1 cellular context compared by ENCODE assay signal in the genomic region with DNA sequence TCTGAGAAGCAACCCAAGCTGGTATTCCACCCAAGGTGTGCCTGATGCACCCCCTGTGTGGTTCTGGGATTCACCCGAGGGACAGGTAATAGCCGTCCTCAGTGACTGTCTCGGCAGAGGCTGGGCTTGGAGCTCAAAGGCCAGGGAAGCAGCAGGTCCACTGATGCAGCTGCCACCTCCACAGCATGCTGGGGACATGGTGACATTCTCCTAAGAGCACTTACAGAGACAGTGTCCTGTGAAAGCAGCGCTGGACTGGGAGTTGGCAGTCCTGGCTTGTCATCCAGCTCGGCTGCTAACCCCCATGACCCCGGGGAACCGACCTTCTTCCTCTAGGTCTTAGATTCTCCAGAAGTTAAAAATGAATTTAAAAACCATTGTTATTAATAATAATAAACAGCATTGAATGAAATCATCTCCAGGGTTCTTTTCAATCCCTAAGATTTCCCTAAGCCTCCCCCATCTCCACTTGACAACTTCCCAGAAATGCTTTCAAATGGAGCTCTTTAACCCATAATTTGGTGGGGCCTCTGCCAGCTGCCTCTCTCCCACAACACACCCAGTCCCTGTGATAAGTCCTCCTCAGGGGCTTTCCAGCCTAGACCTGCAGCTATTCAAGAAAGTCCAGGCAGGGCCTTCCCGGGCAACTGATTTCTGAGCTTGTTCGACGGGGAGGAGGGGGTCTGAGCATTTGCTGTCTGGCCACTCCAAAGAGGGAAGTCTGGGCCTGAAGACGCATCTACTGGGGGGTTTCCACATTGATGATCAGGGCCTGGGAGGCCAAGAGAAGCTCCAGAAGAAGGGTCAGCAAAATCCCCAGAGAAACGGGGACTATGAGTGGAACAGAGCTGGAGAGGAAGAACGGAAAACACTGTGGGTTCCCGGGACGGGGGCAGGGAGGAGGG.
TF ChIP-seq lines count a peak whose summit lies in the region.

No MANE protein-coding gene starts in this region.

TF ChIP-seq in H1, 55 proteins besides CTCF, POLR2A, EP300 and RAD21:
- TF ChIP-seq SIX5 (IDR thresholded peaks at IDR 0.05; ENCODE audit: low read depth, low read length) (no peak), RFX5 (IDR thresholded peaks at IDR 0.05; ENCODE audit: borderline replicate concordance, low read depth, low read length) (no peak), SP4 (IDR thresholded peaks at IDR 0.05; ENCODE audit: low read length) (no peak), BRCA1 (IDR thresholded peaks at IDR 0.05; ENCODE audit: low read depth, low read length) (no peak), RXRA (IDR thresholded peaks at IDR 0.05; ENCODE audit: insufficient read depth, low read depth, low read length) (no peak), TEAD4 (IDR thresholded peaks at IDR 0.05; ENCODE audit: low read depth, low read length) (no peak), CEBPB (IDR thresholded peaks at IDR 0.05; ENCODE audit: low read depth, low read length) (no peak), TAF1 (IDR thresholded peaks at IDR 0.05; ENCODE audit: low read depth, low read length) (no peak), RBBP5 (IDR thresholded peaks at IDR 0.05; ENCODE audit: borderline replicate concordance, low read depth, low read length) (no peak), TAF7 (optimal IDR thresholded peaks at IDR 0.05; ENCODE audit: borderline replicate concordance, low read depth, low read length) (no peak), CHD2 (IDR thresholded peaks at IDR 0.05; ENCODE audit: low read length) (no peak), KDM4A (IDR thresholded peaks at IDR 0.05; ENCODE audit: low read depth, low read length, severe bottlenecking) (no peak), EZH2 (IDR thresholded peaks at IDR 0.05; ENCODE audit: low read depth, low read length, severe bottlenecking) (no peak), YY1 (IDR thresholded peaks at IDR 0.05; ENCODE audit: low read depth, low read length) (no peak), POU5F1 (IDR thresholded peaks at IDR 0.05; ENCODE audit: low read depth, low read length) (no peak), CREB1 (IDR thresholded peaks at IDR 0.05) (no peak)
- TF ChIP-seq, protein P1, sequence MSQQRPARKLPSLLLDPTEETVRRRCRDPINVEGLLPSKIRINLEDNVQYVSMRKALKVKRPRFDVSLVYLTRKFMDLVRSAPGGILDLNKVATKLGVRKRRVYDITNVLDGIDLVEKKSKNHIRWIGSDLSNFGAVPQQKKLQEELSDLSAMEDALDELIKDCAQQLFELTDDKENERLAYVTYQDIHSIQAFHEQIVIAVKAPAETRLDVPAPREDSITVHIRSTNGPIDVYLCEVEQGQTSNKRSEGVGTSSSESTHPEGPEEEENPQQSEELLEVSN (IDR thresholded peaks at IDR 0.05): no peak
